Comparison of ENCODE assay signal across 9 cellular contexts in the genomic region with DNA sequence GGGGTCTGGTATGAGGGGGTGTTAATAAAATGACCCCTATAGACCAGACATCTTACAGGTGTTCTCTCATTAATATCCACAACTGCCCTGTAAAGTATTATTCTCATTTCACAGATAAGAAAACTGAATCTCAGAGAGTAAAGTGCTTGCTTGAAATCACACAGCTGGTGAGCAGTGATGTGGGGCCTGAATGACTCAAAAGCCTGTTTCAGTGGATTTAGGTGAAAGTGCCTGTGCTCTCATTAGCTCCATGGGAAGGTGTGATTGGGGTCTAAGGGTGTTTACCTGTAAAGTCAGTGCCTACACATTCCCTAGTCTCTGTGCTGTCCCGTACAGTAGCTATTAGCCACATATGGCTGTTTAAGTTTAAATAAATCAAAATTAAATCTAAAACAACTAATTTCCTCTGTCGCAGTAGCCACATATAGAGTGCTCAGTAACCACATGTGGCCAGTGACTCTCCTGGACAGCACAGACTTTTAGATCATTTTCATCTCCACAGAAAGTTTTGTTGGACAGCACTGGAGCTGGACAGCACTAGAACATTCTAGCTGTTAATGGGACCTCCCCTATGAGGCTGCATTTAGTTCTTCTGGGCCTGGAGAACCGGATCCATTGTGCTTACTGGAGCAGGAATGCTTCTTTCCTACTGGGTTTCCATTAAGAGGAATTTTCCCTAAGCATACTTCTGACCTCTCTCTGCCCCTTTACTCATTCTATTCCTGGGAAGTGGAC. TPM values are rescaled to one million over a fixed set of nuclear protein-coding genes. Genes with fewer than 3 reads are reported as not detected.
A peak's percentile ranks its signal among the peaks of the same experiment; 100 is the strongest.
DNase-seq lines count a peak whose midpoint lies in the region; ATAC-seq and TF ChIP-seq lines count a peak whose summit lies in the region.
"Had no signal": no experiment of that assay in that cellular context is flagged by ENCODE, and none has a peak within 500 bp of the region (broad histone marks: within the 10 kb centered on the region; RNA-seq: fewer than 3 reads in every experiment).

No MANE protein-coding gene starts in this region.

- no peak overlapping the region for H3K4me2 ChIP-seq in trophoblast cell (ENCODE audit: low read length)

- no peak overlapping the region for H2BK12ac ChIP-seq in trophoblast cell (ENCODE audit: low read length)

- TF ChIP-seq POLR2A in gastrocnemius medialis (IDR thresholded peaks at IDR 0.05) (no peak), lower leg skin (IDR thresholded peaks at IDR 0.05) (no peak)

- ATAC-seq in GM18873 (IDR thresholded peaks at IDR 0.05; ENCODE audit: low FRiP score, unreplicated experiment), result peak; percentile 90
- peak; percentile 83 for ATAC-seq in GM21825 (IDR thresholded peaks at IDR 0.05; ENCODE audit: unreplicated experiment)
- ATAC-seq in HG03460 (IDR thresholded peaks at IDR 0.05; ENCODE audit: unreplicated experiment), result peak; percentile 86
- ATAC-seq in gastrocnemius medialis, result no peak
- ATAC-seq: T-helper 17 cell had no signal

- no peak overlapping the region for H2BK120ac ChIP-seq in trophoblast cell (ENCODE audit: insufficient read depth, low read length, poor library complexity)

- no peak overlapping the region for H4K8ac ChIP-seq in trophoblast cell (ENCODE audit: low read depth, low read length)

- no peak overlapping the region for H2AFZ ChIP-seq in trophoblast cell (ENCODE audit: insufficient read depth, low read length, poor library complexity)

- no peak overlapping the region for H3K18ac ChIP-seq in trophoblast cell (ENCODE audit: low read length)

- no peaks in the 10 kb centered on the region for H3K9me3 ChIP-seq in gastrocnemius medialis
- H3K9me3 ChIP-seq in trophoblast cell (ENCODE audit: insufficient read depth, low read depth, low read length), result no peaks in the 10 kb centered on the region

- no peak overlapping the region for H3K9ac ChIP-seq in trophoblast cell (ENCODE audit: low read length)

- H3K79me1 ChIP-seq in trophoblast cell (ENCODE audit: low read length), result no peaks in the 10 kb centered on the region

- H3K4ac ChIP-seq in trophoblast cell (ENCODE audit: low read depth, low read length), result no peak overlapping the region

- H3K36me3 ChIP-seq in gastrocnemius medialis (no peaks in the 10 kb centered on the region), trophoblast cell (ENCODE audit: control insufficient read depth in 1 of 2, insufficient read depth in 2 of 2, low read length in 2 of 2) (no peaks in the 10 kb centered on the region)

- H3K27ac ChIP-seq in gastrocnemius medialis (peak overlapping the region; percentile 13 to 69 (median 60)), trophoblast cell (ENCODE audit: low read depth, low read length) (no peak overlapping the region)

- no peak overlapping the region for H4K12ac ChIP-seq in trophoblast cell (ENCODE audit: low read depth, low read length)

- no peaks in the 10 kb centered on the region for H3K79me2 ChIP-seq in trophoblast cell (ENCODE audit: control insufficient read depth, insufficient read depth, low read length, poor library complexity)

- no peak for TF ChIP-seq CTCF in gastrocnemius medialis (IDR thresholded peaks at IDR 0.05 in 4 of 5, conservative IDR thresholded peaks at IDR 0.05 in 1 of 5)
- no peak for TF ChIP-seq CTCF in lower leg skin (IDR thresholded peaks at IDR 0.05)

- in situ Hi-C loops in gastrocnemius medialis (cut with MboI; ENCODE audit: low sequenced_read_pairs in 4 of 4), result no loop called here

- no peak overlapping the region for H3K4me3 ChIP-seq in gastrocnemius medialis
- H3K4me3 ChIP-seq in lower leg skin (ENCODE audit: low read depth, poor library complexity, severe bottlenecking), result no peak overlapping the region
- H3K4me3 ChIP-seq in trophoblast cell (ENCODE audit: low read depth, low read length), result no peak overlapping the region

- no peak overlapping the region for H2AK5ac ChIP-seq in trophoblast cell (ENCODE audit: low read length)

- H3K27me3 ChIP-seq in gastrocnemius medialis, result no peaks in the 10 kb centered on the region
- no peaks in the 10 kb centered on the region for H3K27me3 ChIP-seq in trophoblast cell (ENCODE audit: insufficient read depth, low read length)

- no peak overlapping the region for H2BK5ac ChIP-seq in trophoblast cell (ENCODE audit: low read depth, low read length, poor library complexity)

- H3K23ac ChIP-seq in trophoblast cell (ENCODE audit: low read length), result no peak overlapping the region

- 92 to 94% methylated on average over 3 of the region's 3 CpGs for WGBS in lower leg skin, 2 donors
- WGBS in trophoblast cell (ENCODE audit: extremely low coverage, insufficient coverage, insufficient read length), result no CpG with 5 or more reads among the region's 3 CpGs

- H3K14ac ChIP-seq in trophoblast cell (ENCODE audit: low read length), result no peak overlapping the region

- H4K91ac ChIP-seq in trophoblast cell (ENCODE audit: low read depth, low read length), result no peak overlapping the region

- DNase-seq in gastrocnemius medialis, result no peak
- DNase-seq in DMS153 treated with DMSO at 0.1 percent for 48 hours (lab: John Stamatoyannopoulos, UW; ENCODE audit: unreplicated experiment), result no peak
- DNase-seq in DMS53 treated with DMSO at 0.1 percent for 48 hours (lab: John Stamatoyannopoulos, UW; ENCODE audit: unreplicated experiment), result no peak
- DNase-seq in lower leg skin (ENCODE audit: low spot score in 2 of 2), result no peak
- no peak for DNase-seq in trophoblast cell
- DNase-seq: T-helper 17 cell had no signal

- intact Hi-C loops in gastrocnemius medialis (cut with DNase I; ENCODE audit: low total_unique reads), result no loop called here
- intact Hi-C loops in lower leg skin (cut with DNase I; ENCODE audit: low total_unique reads), result no loop called here

- peaks cover 0 to 8% of the 10 kb centered on the region in 2 donors for H3K4me1 ChIP-seq in gastrocnemius medialis
- H3K4me1 ChIP-seq in trophoblast cell (ENCODE audit: control insufficient read depth in 1 of 2, insufficient read depth in 2 of 2, low read length in 2 of 2), result no peaks in the 10 kb centered on the region

RNA-seq across cellular contexts. Expression of a gene that starts 52.5 kb away (rescaled TPM):
- total RNA-seq in gastrocnemius medialis (1 to 10 TPM; 2.5 to 6.5 (median 2.7) TPM), lower leg skin (10 to 100 TPM in 2 of 4 donors, 1 to 10 TPM in 2; 7.0 to 21.8 (median 10.1) TPM)
- polyA plus RNA-seq in trophoblast cell (2013), result 559 and 563 TPM in 2 replicates

Comparison
In these comparisons a context has a peak if more than half of its experiments do, and no peak if none do; other contexts are left out.
1. ATAC-seq: peak in GM18873 (single experiment), GM21825 (single experiment) and HG03460 (single experiment); none in gastrocnemius medialis (0 of 2).